18 cellular contexts compared by ENCODE assay signal in genomic region chr2:135132314-135132713, GRCh38.
DNase-seq lines count a peak whose midpoint lies in the region; ATAC-seq and TF ChIP-seq lines count a peak whose summit lies in the region.
"Had no signal": no experiment of that assay in that cellular context is flagged by ENCODE, and none has a peak within 500 bp of the region (broad histone marks: within the 10 kb centered on the region; RNA-seq: fewer than 3 reads in every experiment).

No MANE protein-coding gene starts in this region.

- H3K27ac ChIP-seq in epithelial cell of prostate = peak overlapping the region; percentile 74
- H3K27ac ChIP-seq: HL-60, left ventricle myocardium inferior, spleen, tibial nerve had no signal

- DNase-seq in GM03348 (ENCODE audit: low spot score) (peak; percentile 34), NCI-H226 (peak; percentile 24), epithelial cell of prostate (ENCODE audit: low read depth, low spot score) (no peak), skeletal muscle cell (ENCODE audit: low read depth) (peak; percentile 20), type B pancreatic cell (ENCODE audit: extremely low spot score, unreplicated experiment) (no peak), cerebellar nuclear complex (lab: John Stamatoyannopoulos, UW) (no peak)
- DNase-seq: activated CD4-positive, alpha-beta T cell treated with anti-CD3 and anti-CD28 coated beads for 1 hour; activated CD8-positive, alpha-beta memory T cell treated with anti-CD3 and anti-CD28 coated beads, Interleukin-2, amount 50 U/mL, for 48 hours; activated naive CD4-positive, alpha-beta T cell treated with Interleukin-2 at 50 U/mL for 16 hours; CD4-positive, CD25-positive, alpha-beta regulatory T cell; DMS79; left ventricle myocardium inferior; NCI-H1417 treated with DMSO at 0.1 percent for 48 hours; NCI-H345; spleen had no signal

- TF ChIP-seq CTCF in type B pancreatic cell (conservative IDR thresholded peaks at IDR 0.05) = no peak

- H3K4me3 Mint-ChIP-seq in type B pancreatic cell = no peak overlapping the region
- H3K4me3 Mint-ChIP-seq: CD4-positive, CD25-positive, alpha-beta regulatory T cell had no signal

- H3K9me3 Mint-ChIP-seq in type B pancreatic cell = no peaks in the 10 kb centered on the region
- H3K9me3 Mint-ChIP-seq: CD4-positive, CD25-positive, alpha-beta regulatory T cell had no signal

- peaks cover 50% of the 10 kb centered on the region for H3K36me3 Mint-ChIP-seq in type B pancreatic cell

- no peaks in the 10 kb centered on the region for H3K4me1 Mint-ChIP-seq in type B pancreatic cell (ENCODE audit: unreplicated experiment)

- no peak overlapping the region for H3K27ac Mint-ChIP-seq in type B pancreatic cell

- H3K4me3 ChIP-seq in skeletal muscle cell (ENCODE audit: low read depth, low read length) = no peak overlapping the region
- H3K4me3 ChIP-seq: left ventricle myocardium inferior, spleen, tibial nerve had no signal

- ATAC-seq in GM21737 (IDR thresholded peaks at IDR 0.05; ENCODE audit: unreplicated experiment) = no peak

- H3K27me3 Mint-ChIP-seq in type B pancreatic cell = no peaks in the 10 kb centered on the region
- H3K27me3 Mint-ChIP-seq: CD4-positive, CD25-positive, alpha-beta regulatory T cell had no signal

Comparison
In these comparisons a context has a peak if more than half of its experiments do, and no peak if none do; other contexts are left out.
1. DNase-seq: peak in GM03348 (single experiment), NCI-H226 (single experiment) and skeletal muscle cell (single experiment); none in epithelial cell of prostate (single experiment), type B pancreatic cell (single experiment) and cerebellar nuclear complex (0 of 2).